Comparison of ENCODE assay signal across 1 cellular context in genomic region chr22:46377566-46378498, GRCh38.
A peak's percentile ranks its signal among the peaks of the same experiment; 100 is the strongest.
TF ChIP-seq lines count a peak whose summit lies in the region.

No MANE protein-coding gene starts in this region.

TF ChIP-seq in HepG2, 621 proteins besides CTCF, POLR2A, EP300 and RAD21 (continued from another document and continues in another):
- TF ChIP-seq STAG1 (CRISPR knock-in tag; IDR thresholded peaks at IDR 0.05) = peak; percentile 20; the same call in 1 of the 2 replicates
- peak; percentile 99 for TF ChIP-seq FOSL1 (CRISPR knock-in tag; IDR thresholded peaks at IDR 0.05; ENCODE audit: borderline replicate concordance)
- peak; percentile 80 for TF ChIP-seq MEIS2 (CRISPR knock-in tag; IDR thresholded peaks at IDR 0.05)
- TF ChIP-seq ZNF503 (CRISPR knock-in tag; IDR thresholded peaks at IDR 0.05) = peak; percentile 91; the same call in 1 of the 2 replicates
- peak; percentile 99 for TF ChIP-seq FOSL2 (CRISPR knock-in tag; IDR thresholded peaks at IDR 0.05)
- no peak for TF ChIP-seq JARID2 (CRISPR knock-in tag; IDR thresholded peaks at IDR 0.05; ENCODE audit: insufficient replicate concordance)
- no peak for TF ChIP-seq ZNF850 (CRISPR knock-in tag; conservative IDR thresholded peaks at IDR 0.05)
- peak; percentile 64 for TF ChIP-seq BORCS8-MEF2B (CRISPR knock-in tag; IDR thresholded peaks at IDR 0.05)
- TF ChIP-seq PHB2 (IDR thresholded peaks at IDR 0.05; ENCODE audit: partially characterized antibody) = no peak
- peak; percentile 63 for TF ChIP-seq IKZF4 (CRISPR knock-in tag; IDR thresholded peaks at IDR 0.05; ENCODE audit: borderline replicate concordance, low read depth, not compliant biosample characterization)
- TF ChIP-seq ZNF510 (CRISPR knock-in tag; IDR thresholded peaks at IDR 0.05; ENCODE audit: low read depth) = peak; percentile 26; the same call in 1 of the 2 replicates
- TF ChIP-seq ZSCAN30 (CRISPR knock-in tag; IDR thresholded peaks at IDR 0.05) = no peak
- TF ChIP-seq TSC22D2 (CRISPR knock-in tag; IDR thresholded peaks at IDR 0.05; ENCODE audit: borderline replicate concordance) = no peak
- TF ChIP-seq PRMT3 (CRISPR knock-in tag; IDR thresholded peaks at IDR 0.05; ENCODE audit: borderline replicate concordance, low read depth) = no peak
- TF ChIP-seq SIX1 (CRISPR knock-in tag; IDR thresholded peaks at IDR 0.05; ENCODE audit: borderline replicate concordance) = no peak; the same call in 1 of the 2 replicates
- no peak for TF ChIP-seq MAFK (conservative IDR thresholded peaks at IDR 0.05 in 1 of 2, IDR thresholded peaks at IDR 0.05 in 1 of 2; ENCODE audit: low read length in 2 of 2)
- TF ChIP-seq ZBED4 (CRISPR knock-in tag; IDR thresholded peaks at IDR 0.05; ENCODE audit: borderline replicate concordance) = peak; percentile 98; the same call in 1 of the 2 replicates
- no peak for TF ChIP-seq NFE2L2 (IDR thresholded peaks at IDR 0.05; ENCODE audit: low read length)
- peak; percentile 95 for TF ChIP-seq ARNTL (CRISPR knock-in tag; IDR thresholded peaks at IDR 0.05)
- no peak for TF ChIP-seq WIZ (CRISPR knock-in tag; IDR thresholded peaks at IDR 0.05)
- peak; percentile 79 for TF ChIP-seq FOXP4 (CRISPR knock-in tag; IDR thresholded peaks at IDR 0.05)
- peak; percentile 90 for TF ChIP-seq NCOA2 (CRISPR knock-in tag; IDR thresholded peaks at IDR 0.05)
- peak; percentile 98 for TF ChIP-seq SP5 (CRISPR knock-in tag; IDR thresholded peaks at IDR 0.05; ENCODE audit: borderline replicate concordance, low read depth)
- no peak for TF ChIP-seq GPBP1L1 (CRISPR knock-in tag; IDR thresholded peaks at IDR 0.05)
- no peak for TF ChIP-seq CREB1 (IDR thresholded peaks at IDR 0.05)
- 0 out of 2 replicates have a peak, but pooled peaks have one; percentile 32 for TF ChIP-seq CREB1 (CRISPR knock-in tag; IDR thresholded peaks at IDR 0.05)
- TF ChIP-seq ZNF670 (CRISPR knock-in tag; IDR thresholded peaks at IDR 0.05; ENCODE audit: borderline replicate concordance) = no peak
- no peak for TF ChIP-seq HMGA1 (CRISPR knock-in tag; conservative IDR thresholded peaks at IDR 0.05)
- TF ChIP-seq ZNF574 (CRISPR knock-in tag; IDR thresholded peaks at IDR 0.05) = peak; percentile 75
- TF ChIP-seq ZBTB44 (CRISPR knock-in tag; IDR thresholded peaks at IDR 0.05) = no peak
- TF ChIP-seq ZNF253 (CRISPR knock-in tag; IDR thresholded peaks at IDR 0.05; ENCODE audit: borderline replicate concordance) = no peak
- no peak for TF ChIP-seq RFX5 (IDR thresholded peaks at IDR 0.05; ENCODE audit: low read depth, low read length)
- peak; percentile 42; the same call in 1 of the 2 replicates for TF ChIP-seq E2F2 (CRISPR knock-in tag; IDR thresholded peaks at IDR 0.05; ENCODE audit: borderline replicate concordance)
- no peak for TF ChIP-seq NR3C1 (CRISPR knock-in tag; IDR thresholded peaks at IDR 0.05)
- TF ChIP-seq ZNF770 (CRISPR knock-in tag; IDR thresholded peaks at IDR 0.05) = peak; percentile 94
- TF ChIP-seq DR1 (CRISPR knock-in tag; IDR thresholded peaks at IDR 0.05) = no peak
- no peak for TF ChIP-seq ZC3H4 (CRISPR knock-in tag; IDR thresholded peaks at IDR 0.05; ENCODE audit: borderline replicate concordance)
- TF ChIP-seq NR2C2 (CRISPR knock-in tag; IDR thresholded peaks at IDR 0.05; ENCODE audit: borderline replicate concordance) = peak; percentile 82
- TF ChIP-seq ARID5B (CRISPR knock-in tag; IDR thresholded peaks at IDR 0.05) = peak; percentile 92
- TF ChIP-seq ZBTB21 (CRISPR knock-in tag; IDR thresholded peaks at IDR 0.05) = no peak
- no peak for TF ChIP-seq ZNF143 (CRISPR knock-in tag; IDR thresholded peaks at IDR 0.05)
